8 cellular contexts compared by ENCODE assay signal in genomic region chr16:57801098-57801855, GRCh38. TPM values are rescaled to one million over a fixed set of nuclear protein-coding genes. Genes with fewer than 3 reads are reported as not detected.
DNase-seq lines count a peak whose midpoint lies in the region; ATAC-seq, FAIRE-seq and TF ChIP-seq lines count a peak whose summit lies in the region.

No MANE protein-coding gene starts in this region.

- peaks cover 14% of the 10 kb centered on the region for H3K27me3 Mint-ChIP-seq in nephron (ENCODE audit: low read depth)

- H3K4me1 ChIP-seq in H1 (replicated peaks in 1 of 4; ENCODE audit: control insufficient read depth in 3 of 4, insufficient read depth in 4 of 4, low read length in 3 of 4): peaks cover 0 to 44% (median 32%) of the 10 kb centered on the region in 4 experiments; a peak in 6 of 7 replicates

- no peak for FAIRE-seq in H1 (lab: Jason Lieb, UNC)

- no peaks in the 10 kb centered on the region for H3K36me3 Mint-ChIP-seq in nephron (ENCODE audit: low read depth)

- TF ChIP-seq EP300 in H1 (IDR thresholded peaks at IDR 0.05; ENCODE audit: borderline replicate concordance in 1 of 2, low read depth in 2 of 2, low read length in 2 of 2): no peak

- no peaks in the 10 kb centered on the region for H3K79me2 ChIP-seq in H1 (ENCODE audit: control insufficient read depth in 1 of 2, insufficient read depth in 2 of 2, low read length in 2 of 2)

- no peak overlapping the region for H4K5ac ChIP-seq in H1 (ENCODE audit: insufficient read length, low read depth, low read length)

- H3K27ac ChIP-seq in H1 (ENCODE audit: low read depth, low read length): no peak overlapping the region

- WGBS in H1 (ENCODE audit: extremely low coverage in 1 of 2, insufficient coverage in 1 of 2, insufficient read length in 1 of 2, insufficient replicate concordance in 2 of 2, low coverage in 1 of 2, low lambda C conversion rate in 2 of 2, missing lambda C conversion rate in 1 of 2), 2 experiments: 35% methylated on average over 7 of the region's 7 CpGs; no CpG with 5 or more reads in 1 of the 2 experiments

- H2BK12ac ChIP-seq in H1 (ENCODE audit: low read depth, low read length): no peak overlapping the region

- peaks cover 0 to 1% of the 10 kb centered on the region in 2 experiments for H4K20me1 ChIP-seq in H1 (replicated peaks in 1 of 2; ENCODE audit: control insufficient read depth in 1 of 2, insufficient read depth in 2 of 2, low read length in 2 of 2)

- TF ChIP-seq CTCF in BJ (IDR thresholded peaks at IDR 0.05; ENCODE audit: insufficient read depth, low read depth, low read length) (peak; percentile 21), H1 (IDR thresholded peaks at IDR 0.05; ENCODE audit: control extremely low read depth in 1 of 3, insufficient read depth in 1 of 3, low read depth in 1 of 3, low read length in 3 of 3) (no peak; a peak in 1 of 4 replicates), nephron (IDR thresholded peaks at IDR 0.05; ENCODE audit: unreplicated experiment in 3 of 3) (no peak)

- no peak overlapping the region; a peak in 1 of 7 replicates for H3K9ac ChIP-seq in H1 (replicated peaks in 1 of 4; ENCODE audit: extremely low read depth in 1 of 4, low read depth in 3 of 4, low read length in 3 of 4)

- peak overlapping the region; percentile 7 to 90 (median 30) for H3K27ac Mint-ChIP-seq in nephron

- no peak overlapping the region for H2BK120ac ChIP-seq in H1 (replicated peaks; ENCODE audit: low read depth, low read length)

- peaks cover 14% of the 10 kb centered on the region for H3K23me2 ChIP-seq in H1 (ENCODE audit: low read depth, low read length)

- no peak for TF ChIP-seq POLR2A in H1 (IDR thresholded peaks at IDR 0.05; ENCODE audit: control extremely low read depth in 1 of 2, low read depth in 2 of 2, low read length in 2 of 2)

- H3K4me1 Mint-ChIP-seq in nephron: peaks cover 62% of the 10 kb centered on the region

- H3K4me3 ChIP-seq in BJ (ENCODE audit: low read depth, low read length): peak overlapping the region; percentile 68
- H3K4me3 ChIP-seq in H1 (ENCODE audit: extremely low read depth in 1 of 4, insufficient read depth in 2 of 4, low read depth in 3 of 4, low read length in 4 of 4): peak overlapping the region; percentile 51 to 60 (median 59); a peak in 5 of 8 replicates

- H3K18ac ChIP-seq in H1 (ENCODE audit: extremely low read depth, low read length): no peak overlapping the region; the same call in 1 of the 2 replicates

- no peak overlapping the region for H2AFZ ChIP-seq in H1 (ENCODE audit: low read length)

- no peak overlapping the region for H4K8ac ChIP-seq in H1 (ENCODE audit: extremely low read depth, insufficient read depth, low read length)

- H3K79me1 ChIP-seq in H1 (ENCODE audit: low read depth, low read length): no peaks in the 10 kb centered on the region; the same call in 1 of the 2 replicates

- ATAC-seq in GM21526 (IDR thresholded peaks at IDR 0.05; ENCODE audit: low FRiP score, unreplicated experiment) (no peak), GM19467 (IDR thresholded peaks at IDR 0.05; ENCODE audit: unreplicated experiment) (no peak)

- H3K4ac ChIP-seq in H1 (replicated peaks; ENCODE audit: insufficient read length, low read depth, low read length): no peak overlapping the region

- peak overlapping the region; percentile 60; the same call in 1 of the 2 replicates for H2AK5ac ChIP-seq in H1 (ENCODE audit: low read depth, low read length)

- no peaks in the 10 kb centered on the region for H3K9me3 Mint-ChIP-seq in nephron

- H3K36me3 ChIP-seq in BJ (ENCODE audit: control insufficient read depth, insufficient read depth, low read length) (peaks cover 15% of the 10 kb centered on the region), H1 (ENCODE audit: control insufficient read depth in 2 of 4, insufficient read depth in 4 of 4, low read length in 3 of 4) (no peaks in the 10 kb centered on the region)

- no peak overlapping the region; the same call in 1 of the 2 replicates for H2BK15ac ChIP-seq in H1 (ENCODE audit: low read length)

- peak overlapping the region; percentile 75 to 81 (median 76) for H3K4me3 Mint-ChIP-seq in nephron

- no peak overlapping the region for H3K23ac ChIP-seq in H1 (ENCODE audit: insufficient read length)

- DNase-seq in BJ (ENCODE audit: low read depth) (no peak), NCI-H226 (peak; percentile 72), H1 (ENCODE audit: low read depth in 1 of 2, low spot score in 2 of 2) (no peak), NCI-H1694 treated with DMSO at 0.1 percent for 48 hours (lab: John Stamatoyannopoulos, UW) (no peak)
- no peak for DNase-seq in activated CD4-positive, alpha-beta T cell treated with anti-CD3 and anti-CD28 coated beads, Interleukin-2, amount 50 U/mL, for 4 hours

- CTCF ChIA-PET in BJ (lab: Yijun Ruan, JAX) (interaction anchor here (0.6 to 2.5 kb wide), 9 partner anchors 9 to 81 kb away, joined by 3 to 13 read pairs (median 4); partner anchors contain the start of gene KATNB1), H1 (lab: Charles Lee; ENCODE audit: partially characterized antibody) (interaction anchor here (0.6 to 15.2 kb wide), 11 partner anchors 9 to 311 kb away, joined by 3 to 279 read pairs (median 5); no protein-coding TSS in a partner anchor)

- peak overlapping the region; percentile 82 to 84 for H3K4me2 ChIP-seq in H1 (ENCODE audit: insufficient read depth in 1 of 2, low read depth in 2 of 2, low read length in 2 of 2)

- H3K27me3 ChIP-seq in BJ (ENCODE audit: control insufficient read depth, insufficient read depth, low read length): no peaks in the 10 kb centered on the region
- peaks cover 0 to 35% (median 27%) of the 10 kb centered on the region in 4 experiments; a peak in 6 of 7 replicates for H3K27me3 ChIP-seq in H1 (replicated peaks in 1 of 4; ENCODE audit: control insufficient read depth in 3 of 4, extremely low read depth in 1 of 4, insufficient read depth in 3 of 4, low read length in 3 of 4)

- no peak overlapping the region for H3K14ac ChIP-seq in H1 (ENCODE audit: insufficient read length)

- no peak overlapping the region for H4K91ac ChIP-seq in H1 (replicated peaks; ENCODE audit: insufficient read length, low read length)

- H3K9me3 ChIP-seq in H1 (ENCODE audit: insufficient read depth in 2 of 2, low read depth in 1 of 2, low read length in 1 of 2): no peaks in the 10 kb centered on the region

- no peak for TF ChIP-seq RAD21 in H1 (IDR thresholded peaks at IDR 0.05 in 1 of 2, conservative IDR thresholded peaks at IDR 0.05 in 1 of 2; ENCODE audit: low read depth in 2 of 2, low read length in 2 of 2)

- POLR2A ChIA-PET in BJ (lab: Charles Lee) (no interaction called here), H1 (lab: Charles Lee; ENCODE audit: partially characterized antibody) (interaction anchor here (0.7 to 0.8 kb wide), 2 partner anchors 13 to 90 kb away, joined by 3 read pairs; no protein-coding TSS in a partner anchor)

- no peak overlapping the region for H3K56ac ChIP-seq in H1 (replicated peaks; ENCODE audit: insufficient read length, low read depth, low read length)

- no peak overlapping the region for H2BK20ac ChIP-seq in H1 (ENCODE audit: low read length)

- H2BK5ac ChIP-seq in H1 (ENCODE audit: low read depth, low read length): no peak overlapping the region

TF ChIP-seq in H1, 55 proteins besides CTCF, POLR2A, EP300 and RAD21:
- TF ChIP-seq TEAD4 (IDR thresholded peaks at IDR 0.05; ENCODE audit: low read depth, low read length) (0 out of 2 replicates have a peak, but pooled peaks have one; percentile 22), HDAC2 (IDR thresholded peaks at IDR 0.05; ENCODE audit: borderline replicate concordance in 1 of 2, low read depth in 2 of 2, low read length in 2 of 2) (no peak), USF2 (IDR thresholded peaks at IDR 0.05; ENCODE audit: low read length) (no peak)

RNA-seq across cellular contexts. Expression of gene KIFC3, which starts 1.0 kb away (rescaled TPM):
- polyA plus RNA-seq in BJ (2011; rRNA removed): 35.3 and 60.5 TPM in 2 replicates
- polyA minus RNA-seq in BJ (2011; rRNA and poly(A)+ RNA removed): 48.8 and 71.7 TPM in 2 replicates
- 5.3 and 7.1 TPM in 2 replicates for total RNA-seq in H1 (2021; fragmentation: NEBNext Ultra II Directional; extraction: Animal tissue kit (Norgen Biotek cat#: 25700))
- polyA plus RNA-seq in H1 (2011; rRNA removed): 2.1 and 3.8 TPM in 2 replicates
- polyA plus RNA-seq in H1 (2011; cell fraction: cytosol; rRNA removed): 4.4 TPM
- 11.5 TPM for polyA plus RNA-seq in H1 (2011; cell fraction: nucleus; rRNA removed)
- 2.1 to 3.7 TPM (median 2.8 TPM) in 4 replicates for polyA plus RNA-seq in H1 (2012, experiment 1 of 2)
- 1.6 TPM for polyA plus RNA-seq in H1 (2012, experiment 2 of 2)
- 4.3 TPM for polyA plus RNA-seq in H1 (2013, experiment 1 of 2)
- 4.4 TPM for polyA plus RNA-seq in H1 (2013, experiment 2 of 2)
- polyA minus RNA-seq in H1 (2011; rRNA and poly(A)+ RNA removed): 3.3 and 3.9 TPM in 2 replicates
- 4.9 TPM for polyA minus RNA-seq in H1 (2011; cell fraction: cytosol; rRNA and poly(A)+ RNA removed)
- 7.5 TPM for polyA minus RNA-seq in H1 (2011; cell fraction: nucleus; rRNA and poly(A)+ RNA removed)
